Comparison of ENCODE assay signal across 1 cellular context in the genomic region with DNA sequence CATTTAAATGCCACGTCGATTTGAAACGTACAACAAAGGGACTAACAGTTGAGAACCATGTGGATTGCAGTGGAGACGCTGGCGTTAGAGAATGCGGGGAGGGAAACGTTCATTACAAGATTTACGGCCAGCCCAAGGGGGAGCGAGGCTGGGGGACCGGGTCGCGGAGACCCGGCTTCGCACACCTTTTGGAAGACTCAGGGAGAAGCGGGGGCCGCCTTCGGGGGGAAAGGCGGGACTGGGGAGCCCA.
A peak's percentile ranks its signal among the peaks of the same experiment; 100 is the strongest.
TF ChIP-seq lines count a peak whose summit lies in the region.

No MANE protein-coding gene starts in this region.

TF ChIP-seq in HepG2, 621 proteins besides CTCF, POLR2A, EP300 and RAD21:
- 0 out of 2 replicates have a peak, but pooled peaks have one; percentile 14 for TF ChIP-seq SNAPC4 (CRISPR knock-in tag; IDR thresholded peaks at IDR 0.05)
- TF ChIP-seq PRPF4 (IDR thresholded peaks at IDR 0.05; ENCODE audit: low read depth, low read length, poor library complexity, severe bottlenecking) = peak; percentile 27
- TF ChIP-seq ZFP90 (CRISPR knock-in tag; IDR thresholded peaks at IDR 0.05; ENCODE audit: borderline replicate concordance) = 0 out of 2 replicates have a peak, but pooled peaks have one; percentile 25
- 0 out of 2 replicates have a peak, but pooled peaks have one; percentile 2 for TF ChIP-seq TCF7 (IDR thresholded peaks at IDR 0.05; ENCODE audit: low read depth)
- no peak for TF ChIP-seq GPBP1L1 (CRISPR knock-in tag; IDR thresholded peaks at IDR 0.05)
- TF ChIP-seq GZF1 (CRISPR knock-in tag; IDR thresholded peaks at IDR 0.05) = peak; percentile 88; the same call in 1 of the 2 replicates
- TF ChIP-seq KIAA2018 (CRISPR knock-in tag; IDR thresholded peaks at IDR 0.05; ENCODE audit: borderline replicate concordance) = no peak
- TF ChIP-seq NFIB (CRISPR knock-in tag; IDR thresholded peaks at IDR 0.05; ENCODE audit: borderline replicate concordance) = no peak
- no peak for TF ChIP-seq MEF2D (CRISPR knock-in tag; IDR thresholded peaks at IDR 0.05)
- TF ChIP-seq, protein P1, sequence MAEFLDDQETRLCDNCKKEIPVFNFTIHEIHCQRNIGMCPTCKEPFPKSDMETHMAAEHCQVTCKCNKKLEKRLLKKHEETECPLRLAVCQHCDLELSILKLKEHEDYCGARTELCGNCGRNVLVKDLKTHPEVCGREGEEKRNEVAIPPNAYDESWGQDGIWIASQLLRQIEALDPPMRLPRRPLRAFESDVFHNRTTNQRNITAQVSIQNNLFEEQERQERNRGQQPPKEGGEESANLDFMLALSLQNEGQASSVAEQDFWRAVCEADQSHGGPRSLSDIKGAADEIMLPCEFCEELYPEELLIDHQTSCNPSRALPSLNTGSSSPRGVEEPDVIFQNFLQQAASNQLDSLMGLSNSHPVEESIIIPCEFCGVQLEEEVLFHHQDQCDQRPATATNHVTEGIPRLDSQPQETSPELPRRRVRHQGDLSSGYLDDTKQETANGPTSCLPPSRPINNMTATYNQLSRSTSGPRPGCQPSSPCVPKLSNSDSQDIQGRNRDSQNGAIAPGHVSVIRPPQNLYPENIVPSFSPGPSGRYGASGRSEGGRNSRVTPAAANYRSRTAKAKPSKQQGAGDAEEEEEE (CRISPR knock-in tag; IDR thresholded peaks at IDR 0.05; ENCODE audit: borderline replicate concordance) = 0 out of 2 replicates have a peak, but pooled peaks have one; percentile 6
- no peak for TF ChIP-seq ZC3H13 (CRISPR knock-in tag; IDR thresholded peaks at IDR 0.05)
- TF ChIP-seq ZNF562 (CRISPR knock-in tag; IDR thresholded peaks at IDR 0.05; ENCODE audit: borderline replicate concordance) = no peak
- no peak for TF ChIP-seq RFXAP (CRISPR knock-in tag; IDR thresholded peaks at IDR 0.05; ENCODE audit: borderline replicate concordance)
- TF ChIP-seq ZNF746 (CRISPR knock-in tag; IDR thresholded peaks at IDR 0.05) = no peak
- TF ChIP-seq ZNF282 (IDR thresholded peaks at IDR 0.05; ENCODE audit: partially characterized antibody) = no peak
- TF ChIP-seq ZBTB38 (CRISPR knock-in tag; IDR thresholded peaks at IDR 0.05) = peak; percentile 46
- TF ChIP-seq, protein P2, sequence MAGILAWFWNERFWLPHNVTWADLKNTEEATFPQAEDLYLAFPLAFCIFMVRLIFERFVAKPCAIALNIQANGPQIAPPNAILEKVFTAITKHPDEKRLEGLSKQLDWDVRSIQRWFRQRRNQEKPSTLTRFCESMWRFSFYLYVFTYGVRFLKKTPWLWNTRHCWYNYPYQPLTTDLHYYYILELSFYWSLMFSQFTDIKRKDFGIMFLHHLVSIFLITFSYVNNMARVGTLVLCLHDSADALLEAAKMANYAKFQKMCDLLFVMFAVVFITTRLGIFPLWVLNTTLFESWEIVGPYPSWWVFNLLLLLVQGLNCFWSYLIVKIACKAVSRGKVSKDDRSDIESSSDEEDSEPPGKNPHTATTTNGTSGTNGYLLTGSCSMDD (CRISPR knock-in tag; IDR thresholded peaks at IDR 0.05) = no peak
- TF ChIP-seq STAG1 (CRISPR knock-in tag; IDR thresholded peaks at IDR 0.05) = no peak
- TF ChIP-seq, protein P3, sequence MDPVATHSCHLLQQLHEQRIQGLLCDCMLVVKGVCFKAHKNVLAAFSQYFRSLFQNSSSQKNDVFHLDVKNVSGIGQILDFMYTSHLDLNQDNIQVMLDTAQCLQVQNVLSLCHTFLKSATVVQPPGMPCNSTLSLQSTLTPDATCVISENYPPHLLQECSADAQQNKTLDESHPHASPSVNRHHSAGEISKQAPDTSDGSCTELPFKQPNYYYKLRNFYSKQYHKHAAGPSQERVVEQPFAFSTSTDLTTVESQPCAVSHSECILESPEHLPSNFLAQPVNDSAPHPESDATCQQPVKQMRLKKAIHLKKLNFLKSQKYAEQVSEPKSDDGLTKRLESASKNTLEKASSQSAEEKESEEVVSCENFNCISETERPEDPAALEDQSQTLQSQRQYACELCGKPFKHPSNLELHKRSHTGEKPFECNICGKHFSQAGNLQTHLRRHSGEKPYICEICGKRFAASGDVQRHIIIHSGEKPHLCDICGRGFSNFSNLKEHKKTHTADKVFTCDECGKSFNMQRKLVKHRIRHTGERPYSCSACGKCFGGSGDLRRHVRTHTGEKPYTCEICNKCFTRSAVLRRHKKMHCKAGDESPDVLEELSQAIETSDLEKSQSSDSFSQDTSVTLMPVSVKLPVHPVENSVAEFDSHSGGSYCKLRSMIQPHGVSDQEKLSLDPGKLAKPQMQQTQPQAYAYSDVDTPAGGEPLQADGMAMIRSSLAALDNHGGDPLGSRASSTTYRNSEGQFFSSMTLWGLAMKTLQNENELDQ (CRISPR knock-in tag; IDR thresholded peaks at IDR 0.05; ENCODE audit: borderline replicate concordance) = no peak
